In the genomic region with DNA sequence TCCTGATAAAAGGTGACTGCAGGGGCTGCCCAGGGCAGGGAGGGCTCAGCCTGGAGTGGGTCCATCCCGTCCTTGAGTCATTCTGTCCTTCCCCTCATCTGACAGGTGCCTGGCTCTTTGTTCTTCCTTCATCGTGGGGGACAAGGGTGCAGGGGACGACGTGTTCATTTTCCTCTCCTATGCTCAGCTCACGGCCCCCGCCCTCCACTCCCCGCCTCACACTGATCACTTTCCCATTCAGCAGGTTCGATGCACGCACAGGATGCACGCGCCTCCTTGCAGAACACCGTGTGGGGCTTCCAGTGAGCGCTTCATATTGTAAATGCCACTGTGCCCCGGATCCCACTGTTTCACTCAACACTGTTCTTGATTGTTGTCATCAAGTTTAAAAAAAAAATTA, we compare ENCODE assay signal across 16 cellular contexts. TPM values are rescaled to one million over a fixed set of nuclear protein-coding genes. Genes with fewer than 3 reads are reported as not detected.
DNase-seq lines count a peak whose midpoint lies in the region; ATAC-seq and TF ChIP-seq lines count a peak whose summit lies in the region.
"Had no signal": no experiment of that assay in that cellular context is flagged by ENCODE, and none has a peak within 500 bp of the region (broad histone marks: within the 10 kb centered on the region; RNA-seq: fewer than 3 reads in every experiment).

No MANE protein-coding gene starts in this region.

- H3K4me3 Mint-ChIP-seq in natural killer cell treated with Interleukin-12 subunit alpha and Interleukin-12 subunit beta and Interleukin-15 and Interleukin-18, amount 100 ng/mL, for 72 hours: no peak overlapping the region
- H3K4me3 Mint-ChIP-seq in natural killer cell: no peak overlapping the region
- H3K4me3 Mint-ChIP-seq in endodermal cell: no peak overlapping the region
- H3K4me3 Mint-ChIP-seq in progenitor cell of endocrine pancreas (ENCODE audit: low read depth): no peak overlapping the region
- H3K4me3 Mint-ChIP-seq: HFFc6 had no signal

- H3K9ac ChIP-seq in endodermal cell (ENCODE audit: extremely low read depth, low read length, poor library complexity, severe bottlenecking): no peak overlapping the region
- H3K9ac ChIP-seq: BLaER1 treated with 17β-estradiol and CSF1 and Interleukin-3, amounts not matched to agents 10 nM and 100 nM had no signal

- H3K4me1 Mint-ChIP-seq in natural killer cell treated with Interleukin-12 subunit alpha and Interleukin-12 subunit beta and Interleukin-15 and Interleukin-18, amount 100 ng/mL, for 72 hours (ENCODE audit: low read depth in 2 of 2): no peaks in the 10 kb centered on the region
- H3K4me1 Mint-ChIP-seq in natural killer cell: no peaks in the 10 kb centered on the region
- peaks cover 2% of the 10 kb centered on the region for H3K4me1 Mint-ChIP-seq in endodermal cell
- peaks cover 47% of the 10 kb centered on the region for H3K4me1 Mint-ChIP-seq in progenitor cell of endocrine pancreas (ENCODE audit: low read depth)

- peaks cover 13 to 22% of the 10 kb centered on the region in 2 donors for H3K27me3 Mint-ChIP-seq in natural killer cell treated with Interleukin-12 subunit alpha and Interleukin-12 subunit beta and Interleukin-15 and Interleukin-18, amount 100 ng/mL, for 72 hours
- H3K27me3 Mint-ChIP-seq in natural killer cell (ENCODE audit: low read depth in 2 of 2) (peaks cover 0 to 24% of the 10 kb centered on the region in 2 donors), endodermal cell (ENCODE audit: insufficient read depth) (peaks cover 16% of the 10 kb centered on the region), progenitor cell of endocrine pancreas (no peaks in the 10 kb centered on the region)

- DNase-seq in natural killer cell treated with Interleukin-12 subunit alpha and Interleukin-12 subunit beta and Interleukin-15 and Interleukin-18, amount 100 ng/mL, for 72 hours (ENCODE audit: low spot score): peak; percentile 22
- DNase-seq in natural killer cell (no peak), endodermal cell (peak; percentile 28), progenitor cell of endocrine pancreas (ENCODE audit: low spot score, unreplicated experiment) (no peak), C1 segment of cervical spinal cord (lab: John Stamatoyannopoulos, UW) (no peak), GM19240 (ENCODE audit: insufficient read length, low spot score) (no peak)
- DNase-seq: EL, HFFc6, KBM-7, NCI-H1436, NCI-H748 treated with DMSO at 0.1 percent for 48 hours, OCI-M1 had no signal

- H3K36me3 ChIP-seq in endodermal cell (ENCODE audit: control insufficient read depth, insufficient read depth, low read length): no peaks in the 10 kb centered on the region
- H3K36me3 ChIP-seq: BLaER1 treated with 17β-estradiol and CSF1 and Interleukin-3, amounts not matched to agents 10 nM and 100 nM had no signal

- WGBS in endodermal cell (ENCODE audit: insufficient coverage in 1 of 2, insufficient read length in 1 of 2), 2 experiments: 76 to 86% methylated on average over 6 to 14 of the region's 14 CpGs

- no peaks in the 10 kb centered on the region for H3K9me3 Mint-ChIP-seq in natural killer cell treated with Interleukin-12 subunit alpha and Interleukin-12 subunit beta and Interleukin-15 and Interleukin-18, amount 100 ng/mL, for 72 hours
- H3K9me3 Mint-ChIP-seq in natural killer cell: peaks cover 0 to 3% of the 10 kb centered on the region in 2 donors
- peaks cover 18% of the 10 kb centered on the region for H3K9me3 Mint-ChIP-seq in endodermal cell
- H3K9me3 Mint-ChIP-seq in progenitor cell of endocrine pancreas (ENCODE audit: low read depth): peaks cover 17% of the 10 kb centered on the region

- H3K4me1 ChIP-seq in endodermal cell (ENCODE audit: control insufficient read depth, insufficient read depth, low read length): no peaks in the 10 kb centered on the region
- H3K4me1 ChIP-seq: BLaER1 treated with 17β-estradiol and CSF1 and Interleukin-3, amounts not matched to agents 10 nM and 100 nM had no signal

- peaks cover 6% of the 10 kb centered on the region for H3K36me3 Mint-ChIP-seq in natural killer cell treated with Interleukin-12 subunit alpha and Interleukin-12 subunit beta and Interleukin-15 and Interleukin-18, amount 100 ng/mL, for 72 hours
- H3K36me3 Mint-ChIP-seq in natural killer cell: no peaks in the 10 kb centered on the region
- H3K36me3 Mint-ChIP-seq in endodermal cell (ENCODE audit: low read depth): no peaks in the 10 kb centered on the region
- peaks cover 12% of the 10 kb centered on the region for H3K36me3 Mint-ChIP-seq in progenitor cell of endocrine pancreas (ENCODE audit: insufficient read depth)

- H3K27me3 ChIP-seq in endodermal cell (ENCODE audit: control insufficient read depth, insufficient read depth, low read length, poor library complexity, severe bottlenecking): no peaks in the 10 kb centered on the region
- H3K27me3 ChIP-seq: BLaER1 treated with 17β-estradiol and CSF1 and Interleukin-3, amounts not matched to agents 10 nM and 100 nM had no signal

- no peak for ATAC-seq in natural killer cell treated with Interleukin-12 subunit alpha and Interleukin-12 subunit beta and Interleukin-15 and Interleukin-18, amount 100 ng/mL, for 72 hours
- no peak for ATAC-seq in natural killer cell
- ATAC-seq in GM21528 (IDR thresholded peaks at IDR 0.05; ENCODE audit: low FRiP score, unreplicated experiment): no peak
- ATAC-seq: A549 had no signal

- H3K27ac ChIP-seq in endodermal cell (ENCODE audit: low read depth, low read length): no peak overlapping the region
- H3K27ac ChIP-seq: BLaER1 treated with 17β-estradiol and CSF1 and Interleukin-3, amounts not matched to agents 10 nM and 100 nM had no signal

- TF ChIP-seq CTCF in natural killer cell (IDR thresholded peaks at IDR 0.05) (no peak), endodermal cell (conservative IDR thresholded peaks at IDR 0.05) (no peak), progenitor cell of endocrine pancreas (IDR thresholded peaks at IDR 0.05; ENCODE audit: unreplicated experiment) (no peak)

- no peak overlapping the region for H3K4me3 ChIP-seq in endodermal cell (ENCODE audit: low read length)
- H3K4me3 ChIP-seq: A549; BLaER1 treated with 17β-estradiol and CSF1 and Interleukin-3, amounts not matched to agents 10 nM and 100 nM had no signal

- peaks cover 6% of the 10 kb centered on the region for H3K9me3 ChIP-seq in endodermal cell (ENCODE audit: control insufficient read depth, low read length)

- intact Hi-C loops in natural killer cell (cut with micrococcal nuclease): no loop called here

- no peak overlapping the region for H3K27ac Mint-ChIP-seq in natural killer cell treated with Interleukin-12 subunit alpha and Interleukin-12 subunit beta and Interleukin-15 and Interleukin-18, amount 100 ng/mL, for 72 hours
- H3K27ac Mint-ChIP-seq in natural killer cell (no peak overlapping the region), endodermal cell (no peak overlapping the region), progenitor cell of endocrine pancreas (peak overlapping the region; percentile 87)
- H3K27ac Mint-ChIP-seq: HFFc6 had no signal

RNA-seq across cellular contexts. Expression of gene SHANK2, which starts 32.7 kb away (rescaled TPM):
- under 1 TPM in 1 of 2 donors, not detected in 1; 0.11 TPM for total RNA-seq in natural killer cell treated with Interleukin-12 subunit alpha and Interleukin-12 subunit beta and Interleukin-15 and Interleukin-18, amount 100 ng/mL, for 72 hours
- total RNA-seq in natural killer cell (1 to 10 TPM in 1 of 3 donors, not detected in 2; 4.9 TPM), endodermal cell (10 to 100 TPM; 22.3 to 49.6 TPM), progenitor cell of endocrine pancreas (97.8 and 104 TPM in 2 replicates)
- 6.4 TPM for polyA plus RNA-seq in endodermal cell (2013, experiment 1 of 2)
- 7.0 TPM for polyA plus RNA-seq in endodermal cell (2013, experiment 2 of 2)
- total RNA-seq: H4 had no signal

Comparison
In these comparisons a context has a peak if more than half of its experiments do, and no peak if none do; other contexts are left out.
1. DNase-seq: peak in natural killer cell treated with Interleukin-12 subunit alpha and Interleukin-12 subunit beta and Interleukin-15 and Interleukin-18, amount 100 ng/mL, for 72 hours (single experiment) and endodermal cell (single experiment); none in natural killer cell (single experiment), progenitor cell of endocrine pancreas (single experiment), C1 segment of cervical spinal cord (0 of 14) and GM19240 (single experiment).